In genomic region chr22:17779286-17780115, GRCh38 we compare ENCODE assay signal across 1 cellular context.
TF ChIP-seq lines count a peak whose summit lies in the region.

No MANE protein-coding gene starts in this region.

TF ChIP-seq in GM12878, 131 proteins besides CTCF, POLR2A, EP300 and RAD21 (continued from another document and continues in another):
- TF ChIP-seq JUND (IDR thresholded peaks at IDR 0.05; ENCODE audit: low read depth, low read length), result peak; percentile 86
- peak; percentile 30 for TF ChIP-seq BACH1 (IDR thresholded peaks at IDR 0.05; ENCODE audit: borderline replicate concordance)
- TF ChIP-seq LARP7 (IDR thresholded peaks at IDR 0.05), result no peak; the same call in 1 of the 2 replicates
- TF ChIP-seq TCF7 (IDR thresholded peaks at IDR 0.05; ENCODE audit: borderline replicate concordance), result no peak
- TF ChIP-seq USF2 (IDR thresholded peaks at IDR 0.05; ENCODE audit: borderline replicate concordance, low read depth, low read length), result peak; percentile 43; the same call in 1 of the 2 replicates
- TF ChIP-seq SKIL (IDR thresholded peaks at IDR 0.05; ENCODE audit: low read depth, poor library complexity, severe bottlenecking), result peak; percentile 73
- TF ChIP-seq SP1 (IDR thresholded peaks at IDR 0.05; ENCODE audit: low read depth, low read length), result peak; percentile 17
- TF ChIP-seq NFIC (IDR thresholded peaks at IDR 0.05; ENCODE audit: low read depth, low read length), result peak; percentile 81
- TF ChIP-seq ZNF687 (IDR thresholded peaks at IDR 0.05), result peak; percentile 80
- TF ChIP-seq NR2F1 (conservative IDR thresholded peaks at IDR 0.05), result peak; percentile 78
- peak; percentile 79 for TF ChIP-seq USF1 (IDR thresholded peaks at IDR 0.05; ENCODE audit: borderline replicate concordance, extremely low read length, insufficient read depth, low read depth, low read length)
- TF ChIP-seq GATAD2B (conservative IDR thresholded peaks at IDR 0.05; ENCODE audit: low read depth), result 0 out of 2 replicates have a peak, but pooled peaks have one; percentile 23
- TF ChIP-seq SIX5 (IDR thresholded peaks at IDR 0.05; ENCODE audit: low read depth, low read length, severe bottlenecking), result no peak
- peak; percentile 56 for TF ChIP-seq KLF5 (IDR thresholded peaks at IDR 0.05; ENCODE audit: partially characterized antibody)
- TF ChIP-seq SMAD5 (IDR thresholded peaks at IDR 0.05; ENCODE audit: low read depth), result no peak; the same call in 1 of the 2 replicates
- TF ChIP-seq ATF7 (IDR thresholded peaks at IDR 0.05; ENCODE audit: low read depth), result peak; percentile 58
- peak; percentile 64 for TF ChIP-seq MEF2B (IDR thresholded peaks at IDR 0.05; ENCODE audit: partially characterized antibody, poor library complexity, severe bottlenecking)
- TF ChIP-seq ZNF384 (IDR thresholded peaks at IDR 0.05; ENCODE audit: borderline replicate concordance, low read depth, low read length), result no peak
- TF ChIP-seq BHLHE40 (IDR thresholded peaks at IDR 0.05; ENCODE audit: borderline replicate concordance in 1 of 2, low read depth in 2 of 2, low read length in 1 of 2), result peak; percentile 13 to 86; a peak in 3 of 4 replicates
- TF ChIP-seq IKZF2 (IDR thresholded peaks at IDR 0.05), result peak; percentile 83 to 84
- 0 out of 2 replicates have a peak, but pooled peaks have one; percentile 63 for TF ChIP-seq ZBED1 (IDR thresholded peaks at IDR 0.05; ENCODE audit: borderline replicate concordance)
- TF ChIP-seq IRF3 (IDR thresholded peaks at IDR 0.05), result no peak
- TF ChIP-seq IKZF1 (conservative IDR thresholded peaks at IDR 0.05), result peak; percentile 79
- no peak for TF ChIP-seq BRCA1 (IDR thresholded peaks at IDR 0.05; ENCODE audit: low read depth, low read length)
- 0 out of 2 replicates have a peak, but pooled peaks have one; percentile 43 for TF ChIP-seq IRF4 (IDR thresholded peaks at IDR 0.05; ENCODE audit: low read depth, low read length)
- TF ChIP-seq KDM1A (IDR thresholded peaks at IDR 0.05; ENCODE audit: borderline replicate concordance), result 0 out of 2 replicates have a peak, but pooled peaks have one; percentile 52
- TF ChIP-seq ZNF217 (IDR thresholded peaks at IDR 0.05), result peak; percentile 97
- TF ChIP-seq EGR1 (IDR thresholded peaks at IDR 0.05; ENCODE audit: borderline replicate concordance in 1 of 2, low read depth in 2 of 2, low read length in 2 of 2), result peak in 1 of 2 experiments; percentile 56; a peak in 1 of 3 replicates
- TF ChIP-seq REST (IDR thresholded peaks at IDR 0.05; ENCODE audit: low read depth, low read length), result 0 out of 2 replicates have a peak, but pooled peaks have one; percentile 31
- peak; percentile 50; the same call in 1 of the 2 replicates for TF ChIP-seq ATF2 (IDR thresholded peaks at IDR 0.05; ENCODE audit: low read length)
- peak; percentile 30; the same call in 1 of the 2 replicates for TF ChIP-seq SPI1 (IDR thresholded peaks at IDR 0.05; ENCODE audit: borderline replicate concordance, insufficient read depth, low read depth, low read length)
- TF ChIP-seq E2F4 (IDR thresholded peaks at IDR 0.05; ENCODE audit: low read depth, low read length), result no peak
- TF ChIP-seq TCF12 (IDR thresholded peaks at IDR 0.05; ENCODE audit: low read depth, low read length), result 0 out of 2 replicates have a peak, but pooled peaks have one; percentile 21
- 0 out of 2 replicates have a peak, but pooled peaks have one; percentile 63 for TF ChIP-seq CBX5 (IDR thresholded peaks at IDR 0.05; ENCODE audit: low read depth)
- TF ChIP-seq PAX8 (IDR thresholded peaks at IDR 0.05), result no peak
- peak; percentile 69 for TF ChIP-seq CBFB (IDR thresholded peaks at IDR 0.05; ENCODE audit: low read depth)
- no peak for TF ChIP-seq CREB1 (IDR thresholded peaks at IDR 0.05; ENCODE audit: low read depth)
- no peak for TF ChIP-seq ZBTB33 (IDR thresholded peaks at IDR 0.05)
- TF ChIP-seq JUNB (IDR thresholded peaks at IDR 0.05), result peak; percentile 83
- peak; percentile 91 for TF ChIP-seq HDGF (IDR thresholded peaks at IDR 0.05)
- peak; percentile 22 for TF ChIP-seq BCL3 (IDR thresholded peaks at IDR 0.05; ENCODE audit: borderline replicate concordance, insufficient read depth, low read depth, low read length, poor library complexity, severe bottlenecking)
- TF ChIP-seq EZH2 (IDR thresholded peaks at IDR 0.05; ENCODE audit: borderline replicate concordance, control insufficient read depth, low read depth, low read length), result no peak
- TF ChIP-seq POLR2AphosphoS5 (IDR thresholded peaks at IDR 0.05; ENCODE audit: low read length), result peak; percentile 71; the same call in 1 of the 2 replicates
- TF ChIP-seq RUNX3 (IDR thresholded peaks at IDR 0.05; ENCODE audit: low read length), result peak; percentile 58; the same call in 1 of the 2 replicates
